In genomic region chr12:113359939-113360748, GRCh38 we compare ENCODE assay signal across 8 cellular contexts. TPM values are rescaled to one million over a fixed set of nuclear protein-coding genes. Genes with fewer than 3 reads are reported as not detected.
DNase-seq lines count a peak whose midpoint lies in the region; TF ChIP-seq lines count a peak whose summit lies in the region.

No MANE protein-coding gene starts in this region.

- no peaks in the 10 kb centered on the region for H3K27me3 Mint-ChIP-seq in activated CD4-positive, alpha-beta T cell treated with anti-CD3 and anti-CD28 coated beads, Interleukin-2, amount 10 ng/mL, durations not matched to agents 7 days and 5 days
- H3K27me3 Mint-ChIP-seq in activated CD4-positive, alpha-beta memory T cell treated with anti-CD3 and anti-CD28 coated beads for 36 hours = no peaks in the 10 kb centered on the region

- H3K27ac ChIP-seq in right atrium auricular region = peak overlapping the region; percentile 92 to 94
- peak overlapping the region; percentile 70 for H3K27ac ChIP-seq in suprapubic skin

- H3K27ac Mint-ChIP-seq in activated CD4-positive, alpha-beta T cell treated with anti-CD3 and anti-CD28 coated beads, Interleukin-2, amount 10 ng/mL, durations not matched to agents 7 days and 5 days = no peak overlapping the region
- H3K27ac Mint-ChIP-seq in activated CD4-positive, alpha-beta memory T cell treated with anti-CD3 and anti-CD28 coated beads for 36 hours = no peak overlapping the region

- peak overlapping the region in 1 of 2 donors; percentile 86 for H3K4me3 ChIP-seq in right atrium auricular region
- H3K4me3 ChIP-seq in suprapubic skin = peak overlapping the region; percentile 56

- POLR2A ChIA-PET in activated CD4-positive, alpha-beta T cell treated with anti-CD3 and anti-CD28 coated beads, Interleukin-2, amount 10 ng/mL, durations not matched to agents 7 days and 5 days (lab: Charles Lee) = interaction anchor here (0.5 to 0.6 kb wide), 2 partner anchors 104 to 270 kb away, joined by 3 to 4 read pairs; no protein-coding TSS in a partner anchor
- POLR2A ChIA-PET in activated CD4-positive, alpha-beta memory T cell treated with anti-CD3 and anti-CD28 coated beads for 36 hours (lab: Charles Lee) = no interaction called here

- TF ChIP-seq EP300 in suprapubic skin (IDR thresholded peaks at IDR 0.05) = no peak

- H3K9me3 Mint-ChIP-seq in activated CD4-positive, alpha-beta T cell treated with anti-CD3 and anti-CD28 coated beads, Interleukin-2, amount 10 ng/mL, durations not matched to agents 7 days and 5 days = no peaks in the 10 kb centered on the region
- H3K9me3 Mint-ChIP-seq in activated CD4-positive, alpha-beta memory T cell treated with anti-CD3 and anti-CD28 coated beads for 36 hours = no peaks in the 10 kb centered on the region

- DNase-seq in activated CD4-positive, alpha-beta T cell treated with anti-CD3 and anti-CD28 coated beads, Interleukin-2, amount 10 ng/mL, durations not matched to agents 7 days and 5 days = no peak
- DNase-seq in activated CD4-positive, alpha-beta T cell treated with anti-CD3 and anti-CD28 coated beads, Interleukin-2, amount 50 U/mL, for 48 hours = no peak
- peak; percentile 25 for DNase-seq in activated CD4-positive, alpha-beta memory T cell treated with anti-CD3 and anti-CD28 coated beads for 36 hours
- DNase-seq in right atrium auricular region (ENCODE audit: low spot score) (peak; percentile 62), suprapubic skin (ENCODE audit: low spot score in 2 of 2) (no peak), T1000 (lab: John Stamatoyannopoulos, UW) (no peak), NCI-H1930 (lab: John Stamatoyannopoulos, UW) (no peak)
- DNase-seq in activated CD4-positive, alpha-beta T cell treated with anti-CD3 and anti-CD28 coated beads for 4 hours = no peak

- H3K4me3 Mint-ChIP-seq in activated CD4-positive, alpha-beta T cell treated with anti-CD3 and anti-CD28 coated beads, Interleukin-2, amount 10 ng/mL, durations not matched to agents 7 days and 5 days = peak overlapping the region; percentile 80
- H3K4me3 Mint-ChIP-seq in activated CD4-positive, alpha-beta memory T cell treated with anti-CD3 and anti-CD28 coated beads for 36 hours = no peak overlapping the region

- CTCF ChIA-PET in activated CD4-positive, alpha-beta T cell treated with anti-CD3 and anti-CD28 coated beads, Interleukin-2, amount 10 ng/mL, durations not matched to agents 7 days and 5 days (lab: Charles Lee) = no interaction called here
- CTCF ChIA-PET in activated CD4-positive, alpha-beta memory T cell treated with anti-CD3 and anti-CD28 coated beads for 36 hours (lab: Charles Lee) = no interaction called here

- H3K4me1 Mint-ChIP-seq in activated CD4-positive, alpha-beta T cell treated with anti-CD3 and anti-CD28 coated beads, Interleukin-2, amount 10 ng/mL, durations not matched to agents 7 days and 5 days = peaks cover 14% of the 10 kb centered on the region
- H3K4me1 Mint-ChIP-seq in activated CD4-positive, alpha-beta memory T cell treated with anti-CD3 and anti-CD28 coated beads for 36 hours (ENCODE audit: low read depth) = peaks cover 13% of the 10 kb centered on the region

- TF ChIP-seq POLR2A in suprapubic skin (IDR thresholded peaks at IDR 0.05) = no peak

- no peaks in the 10 kb centered on the region for H3K36me3 Mint-ChIP-seq in activated CD4-positive, alpha-beta T cell treated with anti-CD3 and anti-CD28 coated beads, Interleukin-2, amount 10 ng/mL, durations not matched to agents 7 days and 5 days (ENCODE audit: low read depth)
- H3K36me3 Mint-ChIP-seq in activated CD4-positive, alpha-beta memory T cell treated with anti-CD3 and anti-CD28 coated beads for 36 hours = peaks cover 2% of the 10 kb centered on the region

- WGBS in suprapubic skin = 61% methylated on average over 9 of the region's 9 CpGs

- H3K36me3 ChIP-seq in right atrium auricular region = no peaks in the 10 kb centered on the region
- H3K36me3 ChIP-seq in suprapubic skin = peaks cover 4% of the 10 kb centered on the region

- no peaks in the 10 kb centered on the region for H3K27me3 ChIP-seq in right atrium auricular region
- H3K27me3 ChIP-seq in suprapubic skin = no peaks in the 10 kb centered on the region

- H3K4me1 ChIP-seq in right atrium auricular region (peaks cover 0 to 30% of the 10 kb centered on the region in 2 donors), suprapubic skin (peaks cover 38% of the 10 kb centered on the region)

- TF ChIP-seq CTCF in right atrium auricular region (IDR thresholded peaks at IDR 0.05) (no peak), suprapubic skin (IDR thresholded peaks at IDR 0.05) (no peak)

- intact Hi-C loops in activated CD4-positive, alpha-beta memory T cell treated with anti-CD3 and anti-CD28 coated beads for 36 hours (cut with micrococcal nuclease) = loop anchor here (2.0 kb wide), 3 partner anchors 137 to 381 kb away; partner anchors contain the start of genes DDX54, OAS2 and RITA1

- H3K9me3 ChIP-seq in right atrium auricular region = no peaks in the 10 kb centered on the region
- H3K9me3 ChIP-seq in suprapubic skin = no peaks in the 10 kb centered on the region

RNA-seq across cellular contexts. Expression of gene PLBD2, which starts 1.8 kb away (rescaled TPM):
- 10 to 100 TPM; 12.7 to 15.3 TPM for total RNA-seq in activated CD4-positive, alpha-beta T cell treated with anti-CD3 and anti-CD28 coated beads, Interleukin-2, amount 10 ng/mL, durations not matched to agents 7 days and 5 days
- total RNA-seq in activated CD4-positive, alpha-beta memory T cell treated with anti-CD3 and anti-CD28 coated beads for 36 hours = 10 to 100 TPM; 18.3 to 18.8 TPM
- total RNA-seq in right atrium auricular region (10 to 100 TPM; 38.2 to 43.0 TPM), suprapubic skin (10 to 100 TPM; 22.2 to 29.2 (median 27.3) TPM)

RNA-seq across cellular contexts. Expression of gene SLC8B1, which starts 25.2 kb away (rescaled TPM):
- total RNA-seq in activated CD4-positive, alpha-beta T cell treated with anti-CD3 and anti-CD28 coated beads, Interleukin-2, amount 10 ng/mL, durations not matched to agents 7 days and 5 days = 10 to 100 TPM; 27.7 to 33.2 TPM
- total RNA-seq in activated CD4-positive, alpha-beta memory T cell treated with anti-CD3 and anti-CD28 coated beads for 36 hours = 10 to 100 TPM; 21.5 to 22.0 TPM
- total RNA-seq in right atrium auricular region = 10 to 100 TPM; 17.1 to 18.8 TPM
- 10 to 100 TPM; 29.1 to 70.2 (median 34.9) TPM for total RNA-seq in suprapubic skin

RNA-seq across cellular contexts. Expression of gene SDS, which starts 43.5 kb away (rescaled TPM):
- not detected for total RNA-seq in activated CD4-positive, alpha-beta T cell treated with anti-CD3 and anti-CD28 coated beads, Interleukin-2, amount 10 ng/mL, durations not matched to agents 7 days and 5 days
- not detected for total RNA-seq in activated CD4-positive, alpha-beta memory T cell treated with anti-CD3 and anti-CD28 coated beads for 36 hours
- 1 to 10 TPM in 1 of 2 donors, not detected in 1; 1.3 TPM for total RNA-seq in right atrium auricular region
- total RNA-seq in suprapubic skin = 1 to 10 TPM in 1 of 4 donors, not detected in 3; 2.7 TPM

Comparison
In these comparisons a context has a peak if more than half of its experiments do, and no peak if none do; other contexts are left out.
1. DNase-seq: peak in activated CD4-positive, alpha-beta memory T cell treated with anti-CD3 and anti-CD28 coated beads for 36 hours (single experiment) and right atrium auricular region (single experiment); none in activated CD4-positive, alpha-beta T cell treated with anti-CD3 and anti-CD28 coated beads, Interleukin-2, amount 10 ng/mL, durations not matched to agents 7 days and 5 days (single experiment), activated CD4-positive, alpha-beta T cell treated with anti-CD3 and anti-CD28 coated beads, Interleukin-2, amount 50 U/mL, for 48 hours (0 of 2), suprapubic skin (0 of 2), T1000 (single experiment), activated CD4-positive, alpha-beta T cell treated with anti-CD3 and anti-CD28 coated beads for 4 hours (0 of 2) and NCI-H1930 (0 of 2).